In the genomic region with DNA sequence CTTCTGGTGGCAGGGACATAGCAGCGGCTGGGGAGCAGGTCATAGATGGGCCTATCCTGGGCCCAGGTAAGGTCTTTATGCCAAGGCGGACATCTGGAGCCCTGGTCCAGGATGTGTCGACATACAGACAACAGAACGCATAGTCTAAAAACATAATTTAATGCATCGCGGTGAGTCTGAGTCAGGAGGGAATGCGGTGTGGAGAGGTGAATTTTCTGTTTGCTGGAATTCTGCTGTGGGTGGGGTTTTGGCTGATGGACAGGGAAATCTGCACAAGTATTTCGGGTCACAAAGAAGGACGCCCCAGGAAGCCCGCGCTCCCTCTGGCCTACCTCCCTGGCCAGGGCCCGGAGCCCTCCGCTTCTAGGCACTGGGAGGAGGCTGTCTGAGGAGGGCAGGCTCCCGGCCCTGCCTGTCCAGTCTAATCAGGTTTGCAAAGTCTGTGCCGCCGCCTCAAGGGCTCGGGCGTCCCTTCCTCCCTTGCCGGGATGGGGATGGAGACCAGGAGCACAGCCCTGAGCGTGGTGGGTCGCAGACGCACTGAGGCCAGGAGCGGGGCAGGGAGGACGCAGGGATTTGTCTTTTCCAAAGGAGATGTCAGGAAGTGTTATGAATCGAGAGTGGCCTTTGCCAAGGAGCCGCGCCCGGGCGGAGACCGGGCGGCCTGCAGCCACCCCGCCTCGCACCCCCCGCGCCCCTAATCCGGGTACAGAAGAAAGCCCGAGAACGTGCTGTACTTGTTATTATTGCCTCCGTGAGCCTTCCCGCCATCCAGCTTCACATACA, we compare ENCODE assay signal across 20 cellular contexts. TPM values are rescaled to one million over a fixed set of nuclear protein-coding genes. Genes with fewer than 3 reads are reported as not detected.
DNase-seq lines count a peak whose midpoint lies in the region; ATAC-seq and TF ChIP-seq lines count a peak whose summit lies in the region.
"Had no signal": no experiment of that assay in that cellular context is flagged by ENCODE, and none has a peak within 500 bp of the region (broad histone marks: within the 10 kb centered on the region; RNA-seq: fewer than 3 reads in every experiment).

No MANE protein-coding gene starts in this region.

- H3K4me3 ChIP-seq in left lung (no peak overlapping the region), WERI-Rb-1 (ENCODE audit: low read depth, low read length) (no peak overlapping the region)
- H3K4me3 ChIP-seq: GM12878, MG63 had no signal

- no peak overlapping the region for H3K27ac Mint-ChIP-seq in endothelial cell (ENCODE audit: unreplicated experiment)
- H3K27ac Mint-ChIP-seq in type B pancreatic cell: no peak overlapping the region

- H3K27me3 Mint-ChIP-seq in endothelial cell (ENCODE audit: unreplicated experiment) (peaks cover 17% of the 10 kb centered on the region), type B pancreatic cell (peaks cover 92% of the 10 kb centered on the region)

- intact Hi-C loops in left lung (cut with DNase I): no loop called here

- no peaks in the 10 kb centered on the region for H3K9me3 ChIP-seq in left lung
- H3K9me3 ChIP-seq in WERI-Rb-1 (ENCODE audit: severe bottlenecking): no peaks in the 10 kb centered on the region
- H3K9me3 ChIP-seq: MG63 had no signal

- H3K4me1 ChIP-seq in left lung: peaks cover 0 to 7% of the 10 kb centered on the region in 2 donors

- CTCF ChIA-PET in RWPE1 (lab: Yijun Ruan, JAX): no interaction called here

- H3K4me3 Mint-ChIP-seq in endothelial cell (ENCODE audit: unreplicated experiment) (peak overlapping the region; percentile 86), type B pancreatic cell (peak overlapping the region; percentile 80)

- DNase-seq in RWPE1 (ENCODE audit: low spot score) (peak; percentile 10), endothelial cell (ENCODE audit: low spot score) (peak; percentile 33), left lung (no peak), type B pancreatic cell (ENCODE audit: extremely low spot score, unreplicated experiment) (no peak), WERI-Rb-1 (no peak)
- DNase-seq in effector CD4-positive, alpha-beta T cell: no peak
- no peak for DNase-seq in stimulated activated CD4-positive, alpha-beta T cell treated with anti-CD3 and anti-CD28 coated beads, Interleukin-4, amount 100 ng/mL, for 1 hour
- DNase-seq: activated gamma-delta T cell treated with Interleukin-2 at 50 U/mL for 16 hours, amygdala, GDM1, kidney glomerular epithelial cell, MG63, NCI-H187, NCI-H345, SIG-M5, substantia nigra, T-helper 2 cell had no signal

- ATAC-seq in left lung: peak; percentile 15
- ATAC-seq: activated CD4-positive, CD25-positive, alpha-beta regulatory T cell treated with anti-CD3 and anti-CD28 coated beads, Interleukin-2, amount 50 U/mL, for 24 hours; GM12878 had no signal

- POLR2A ChIA-PET in RWPE1 (lab: Yijun Ruan, JAX; ENCODE audit: low non-redundant PET): interaction anchor here (0.6 kb wide), 1 partner anchor 18 kb away, joined by 3 read pairs; no protein-coding TSS in a partner anchor

- H3K36me3 ChIP-seq in left lung (no peaks in the 10 kb centered on the region), WERI-Rb-1 (no peaks in the 10 kb centered on the region)
- H3K36me3 ChIP-seq: MG63 had no signal

- H3K27me3 ChIP-seq in left lung: peaks cover 59 to 100% of the 10 kb centered on the region in 2 donors
- no peaks in the 10 kb centered on the region for H3K27me3 ChIP-seq in WERI-Rb-1 (ENCODE audit: insufficient read depth, low read depth, severe bottlenecking)

- H3K9me3 Mint-ChIP-seq in endothelial cell (ENCODE audit: unreplicated experiment) (no peaks in the 10 kb centered on the region), type B pancreatic cell (no peaks in the 10 kb centered on the region)

- no peak for TF ChIP-seq CTCF in RWPE1 (conservative IDR thresholded peaks at IDR 0.05; ENCODE audit: low read depth)
- TF ChIP-seq CTCF in endothelial cell (IDR thresholded peaks at IDR 0.05; ENCODE audit: unreplicated experiment): no peak
- no peak for TF ChIP-seq CTCF in left lung (IDR thresholded peaks at IDR 0.05)
- TF ChIP-seq CTCF in type B pancreatic cell (conservative IDR thresholded peaks at IDR 0.05): no peak
- no peak for TF ChIP-seq CTCF in WERI-Rb-1 (IDR thresholded peaks at IDR 0.05; ENCODE audit: low read depth, low read length)

- H3K4me1 Mint-ChIP-seq in endothelial cell (ENCODE audit: unreplicated experiment) (peaks cover 18% of the 10 kb centered on the region), type B pancreatic cell (ENCODE audit: unreplicated experiment) (no peaks in the 10 kb centered on the region)

- peaks cover 2% of the 10 kb centered on the region for H3K36me3 Mint-ChIP-seq in endothelial cell (ENCODE audit: low read depth, unreplicated experiment)
- no peaks in the 10 kb centered on the region for H3K36me3 Mint-ChIP-seq in type B pancreatic cell

- no peak overlapping the region for H3K27ac ChIP-seq in RWPE1
- no peak overlapping the region for H3K27ac ChIP-seq in left lung
- H3K27ac ChIP-seq in WERI-Rb-1: no peak overlapping the region
- H3K27ac ChIP-seq: epithelial cell of prostate had no signal

RNA-seq across cellular contexts. Expression of a gene that starts 2.3 kb away (rescaled TPM):
- total RNA-seq in endothelial cell (ENCODE audit: unreplicated experiment) (not detected), left lung (not detected), type B pancreatic cell (ENCODE audit: low replicate concordance) (1.1 and 1.8 TPM in 2 replicates)
- total RNA-seq: GM12878 had no signal

Comparison
In these comparisons a context has a peak if more than half of its experiments do, and no peak if none do; other contexts are left out.
1. DNase-seq: peak in RWPE1 (single experiment) and endothelial cell (single experiment); none in left lung (0 of 2), type B pancreatic cell (single experiment), effector CD4-positive, alpha-beta T cell (single experiment), WERI-Rb-1 (single experiment) and stimulated activated CD4-positive, alpha-beta T cell treated with anti-CD3 and anti-CD28 coated beads, Interleukin-4, amount 100 ng/mL, for 1 hour (single experiment).